17 cellular contexts compared by ENCODE assay signal in the genomic region with DNA sequence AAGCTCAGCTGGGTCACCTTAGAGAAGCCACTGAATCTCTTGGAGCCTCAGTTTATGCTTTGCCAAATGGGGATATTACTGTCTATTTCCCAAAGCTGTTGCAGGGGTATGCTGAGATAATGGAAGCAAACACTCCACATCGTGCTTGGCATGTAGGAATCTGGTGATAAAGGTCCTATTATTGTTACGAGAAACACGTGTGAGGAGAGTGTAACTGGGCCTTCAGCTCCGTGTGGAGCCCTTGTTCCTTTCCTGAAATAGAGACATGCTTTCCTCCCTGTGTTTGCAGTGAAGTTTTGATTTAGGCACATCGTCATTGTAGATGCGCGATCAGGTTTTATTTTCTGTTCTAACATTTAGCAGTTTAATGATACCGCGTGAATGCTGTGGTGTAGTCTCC.
DNase-seq lines count a peak whose midpoint lies in the region; ATAC-seq and TF ChIP-seq lines count a peak whose summit lies in the region.
"Had no signal": no experiment of that assay in that cellular context is flagged by ENCODE, and none has a peak within 500 bp of the region (broad histone marks: within the 10 kb centered on the region; RNA-seq: fewer than 3 reads in every experiment).

No MANE protein-coding gene starts in this region.

- H3K4me3 ChIP-seq in neutrophil (ENCODE audit: low read depth in 1 of 2, low read length in 1 of 2) (no peak overlapping the region), upper lobe of right lung (no peak overlapping the region), OCI-LY7 (ENCODE audit: low read depth, low read length, poor library complexity, severe bottlenecking) (no peak overlapping the region)
- H3K4me3 ChIP-seq: HAP-1 had no signal

- H4K20me1 ChIP-seq in OCI-LY7 (ENCODE audit: insufficient read depth, low read length) = no peaks in the 10 kb centered on the region

- intact Hi-C loops in upper lobe of right lung (cut with DNase I) (no loop called here), OCI-LY7 (cut with micrococcal nuclease; ENCODE audit: unreplicated experiment) (no loop called here)

- no peak for TF ChIP-seq CTCF in neutrophil (IDR thresholded peaks at IDR 0.05)
- TF ChIP-seq CTCF in upper lobe of right lung (IDR thresholded peaks at IDR 0.05) = no peak
- TF ChIP-seq CTCF in OCI-LY7 (conservative IDR thresholded peaks at IDR 0.05; ENCODE audit: low read length) = no peak

- H3K27me3 ChIP-seq in layer of hippocampus (ENCODE audit: control insufficient read depth, insufficient read depth, low read length) = no peaks in the 10 kb centered on the region
- H3K27me3 ChIP-seq in neutrophil = no peaks in the 10 kb centered on the region
- no peaks in the 10 kb centered on the region for H3K27me3 ChIP-seq in upper lobe of right lung

- DNase-seq in upper lobe of right lung = peak; percentile 0
- no peak for DNase-seq in H4 (ENCODE audit: low spot score)
- no peak for DNase-seq in OCI-LY7 (ENCODE audit: low spot score)
- DNase-seq in LoVo (ENCODE audit: low spot score) = no peak
- DNase-seq: GDM1; Karpas-422; MM.1S; NCI-H1092; NCI-H1694; NCI-H2081 treated with DMSO at 0.1 percent for 48 hours; NCI-H748 treated with DMSO at 0.1 percent for 48 hours; NK-92 treated with Interleukin-12 subunit alpha and Interleukin-12 subunit beta, amount 100 ng/mL, for 24 hours had no signal

- POLR2A ChIA-PET in OCI-LY7 (lab: Charles Lee) = interaction anchor here (0.5 to 1.0 kb wide), 3 partner anchors 10 to 199 kb away, joined by 3 read pairs; no protein-coding TSS in a partner anchor

- no peak for ATAC-seq in upper lobe of right lung
- ATAC-seq: Right ventricle myocardium inferior had no signal

- no peak overlapping the region for H3K4me2 ChIP-seq in OCI-LY7 (ENCODE audit: low read length)

- no peaks in the 10 kb centered on the region for H3K9me2 ChIP-seq in OCI-LY7 (ENCODE audit: insufficient read depth, low read length)

- H3K27ac ChIP-seq in angular gyrus (ENCODE audit: low read depth, low read length) (peak overlapping the region; percentile 93), layer of hippocampus (ENCODE audit: low read depth, low read length) (peak overlapping the region; percentile 87), neutrophil (peak overlapping the region; percentile 27), upper lobe of right lung (no peak overlapping the region), OCI-LY7 (ENCODE audit: low read depth, low read length, poor library complexity, severe bottlenecking) (no peak overlapping the region)

- H3K9me3 ChIP-seq in neutrophil (no peaks in the 10 kb centered on the region), upper lobe of right lung (no peaks in the 10 kb centered on the region), OCI-LY7 (ENCODE audit: low read length) (no peaks in the 10 kb centered on the region)
- H3K9me3 ChIP-seq: HAP-1 had no signal

- H2AFZ ChIP-seq in OCI-LY7 (ENCODE audit: low read length) = no peak overlapping the region

- H3K79me2 ChIP-seq in OCI-LY7 (ENCODE audit: insufficient read depth, low read depth, low read length) = no peaks in the 10 kb centered on the region

- H3K36me3 ChIP-seq in neutrophil (no peaks in the 10 kb centered on the region), upper lobe of right lung (no peaks in the 10 kb centered on the region), OCI-LY7 (ENCODE audit: insufficient read depth, low read length) (no peaks in the 10 kb centered on the region)
- H3K36me3 ChIP-seq: HAP-1 had no signal

- CTCF ChIA-PET in OCI-LY7 (lab: Charles Lee; ENCODE audit: unreplicated experiment) = no interaction called here

- H3K4me1 ChIP-seq in neutrophil (ENCODE audit: control insufficient read depth in 1 of 2, insufficient read depth in 1 of 2, low read depth in 1 of 2, low read length in 1 of 2) (peaks cover 2 to 10% of the 10 kb centered on the region in 2 experiments), upper lobe of right lung (no peaks in the 10 kb centered on the region), OCI-LY7 (ENCODE audit: insufficient read depth, low read length, poor library complexity, severe bottlenecking) (peaks cover 6% of the 10 kb centered on the region)
- H3K4me1 ChIP-seq: HAP-1 had no signal

- BruUV-seq in OCI-LY7 (replicated peaks; lab: Mats Ljungman, UMichigan) = no TSS peak

Comparison
In these comparisons a context has a peak if more than half of its experiments do, and no peak if none do; other contexts are left out.
1. H3K27ac ChIP-seq: peak in angular gyrus (single experiment), layer of hippocampus (single experiment) and neutrophil (single experiment); none in upper lobe of right lung (single experiment) and OCI-LY7 (single experiment).